In genomic region chr17:13323990-13324389, GRCh38 we compare ENCODE assay signal across 25 cellular contexts.
"Had no signal": no experiment of that assay in that cellular context is flagged by ENCODE, and none has a peak within 500 bp of the region (broad histone marks: within the 10 kb centered on the region; RNA-seq: fewer than 3 reads in every experiment).

No MANE protein-coding gene starts in this region.

- H3K9me3 ChIP-seq: breast epithelium, esophagus muscularis mucosa, right lobe of liver, tibial artery had no signal

- H3K4me1 ChIP-seq: breast epithelium, tibial artery had no signal

- H3K27me3 ChIP-seq: breast epithelium, esophagus muscularis mucosa, right lobe of liver, tibial artery had no signal

- H3K4me3 ChIP-seq: breast epithelium, coronary artery, esophagus muscularis mucosa, right lobe of liver, skin epidermis, tibial artery had no signal

- H3K27ac ChIP-seq: breast epithelium, coronary artery, esophagus muscularis mucosa, right lobe of liver, skin epidermis, tibial artery had no signal

- FAIRE-seq: frontal cortex had no signal

- H3K36me3 ChIP-seq: breast epithelium, esophagus muscularis mucosa, right lobe of liver, tibial artery had no signal

- DNase-seq: activated CD4-positive, alpha-beta T cell treated with anti-CD3 and anti-CD28 coated beads, Interleukin-2, amount 10 ng/mL, durations not matched to agents 7 days and 5 days; activated CD8-positive, alpha-beta memory T cell treated with anti-CD3 and anti-CD28 coated beads, Interleukin-2, amount 10 ng/mL, durations not matched to agents 7 days and 5 days; activated CD8-positive, alpha-beta T cell treated with anti-CD3 and anti-CD28 coated beads for 36 hours; activated effector memory CD4-positive, alpha-beta T cell treated with anti-CD3 and anti-CD28 coated beads, Interleukin-2, amount 50 U/mL, for 16 hours; activated naive CD4-positive, alpha-beta T cell treated with anti-CD3 and anti-CD28 coated beads, Interleukin-2, amount 50 U/mL, for 16 hours; activated naive CD8-positive, alpha-beta T cell treated with anti-CD3 and anti-CD28 coated beads, Interleukin-2, amount 50 U/mL, for 24 hours; activated T-cell treated with anti-CD3 and anti-CD28 coated beads for 4 hours; aorta; glutamatergic neuron; hippocampal formation; nephron progenitor cell; nucleus accumbens; posterior cingulate gyrus; right lobe of liver; stimulated activated CD4-positive, alpha-beta T cell treated with anti-CD3 and anti-CD28 coated beads, Interleukin-2, amount 100 ng/mL, for 24 hours; stimulated activated naive CD8-positive, alpha-beta T cell treated with anti-CD3 and anti-CD28 coated beads, Interleukin-15, amount 100 ng/mL, for 72 hours; T-helper 17 cell; tibial artery had no signal

- ATAC-seq: activated CD4-positive, CD25-positive, alpha-beta regulatory T cell treated with anti-CD3 and anti-CD28 coated beads, Interleukin-2, amount 50 U/mL, for 24 hours; activated CD8-positive, alpha-beta memory T cell treated with anti-CD3 and anti-CD28 coated beads, Interleukin-2, amount 10 ng/mL, durations not matched to agents 7 days and 5 days; activated CD8-positive, alpha-beta T cell treated with anti-CD3 and anti-CD28 coated beads for 36 hours; activated naive CD8-positive, alpha-beta T cell treated with anti-CD3 and anti-CD28 coated beads, Interleukin-2, amount 50 U/mL, for 24 hours; stimulated activated effector memory CD8-positive, alpha-beta T cell treated with anti-CD3 and anti-CD28 coated beads, Interleukin-12 subunit alpha, Interleukin-12 subunit beta, amount 100 ng/mL, for 72 hours; stimulated activated naive CD8-positive, alpha-beta T cell treated with anti-CD3 and anti-CD28 coated beads, Interleukin-15, amount 100 ng/mL, for 72 hours; T-helper 17 cell had no signal
